In genomic region chr9:137188490-137189296, GRCh38 we compare ENCODE assay signal across 1 cellular context.
A peak's percentile ranks its signal among the peaks of the same experiment; 100 is the strongest.
TF ChIP-seq lines count a peak whose summit lies in the region.

A gene with protein sequence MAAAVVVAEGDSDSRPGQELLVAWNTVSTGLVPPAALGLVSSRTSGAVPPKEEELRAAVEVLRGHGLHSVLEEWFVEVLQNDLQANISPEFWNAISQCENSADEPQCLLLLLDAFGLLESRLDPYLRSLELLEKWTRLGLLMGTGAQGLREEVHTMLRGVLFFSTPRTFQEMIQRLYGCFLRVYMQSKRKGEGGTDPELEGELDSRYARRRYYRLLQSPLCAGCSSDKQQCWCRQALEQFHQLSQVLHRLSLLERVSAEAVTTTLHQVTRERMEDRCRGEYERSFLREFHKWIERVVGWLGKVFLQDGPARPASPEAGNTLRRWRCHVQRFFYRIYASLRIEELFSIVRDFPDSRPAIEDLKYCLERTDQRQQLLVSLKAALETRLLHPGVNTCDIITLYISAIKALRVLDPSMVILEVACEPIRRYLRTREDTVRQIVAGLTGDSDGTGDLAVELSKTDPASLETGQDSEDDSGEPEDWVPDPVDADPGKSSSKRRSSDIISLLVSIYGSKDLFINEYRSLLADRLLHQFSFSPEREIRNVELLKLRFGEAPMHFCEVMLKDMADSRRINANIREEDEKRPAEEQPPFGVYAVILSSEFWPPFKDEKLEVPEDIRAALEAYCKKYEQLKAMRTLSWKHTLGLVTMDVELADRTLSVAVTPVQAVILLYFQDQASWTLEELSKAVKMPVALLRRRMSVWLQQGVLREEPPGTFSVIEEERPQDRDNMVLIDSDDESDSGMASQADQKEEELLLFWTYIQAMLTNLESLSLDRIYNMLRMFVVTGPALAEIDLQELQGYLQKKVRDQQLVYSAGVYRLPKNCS (minus strand): TSS chr9:137188560. CDS start chr9:137188532, 28 bp downstream.
A gene with protein sequence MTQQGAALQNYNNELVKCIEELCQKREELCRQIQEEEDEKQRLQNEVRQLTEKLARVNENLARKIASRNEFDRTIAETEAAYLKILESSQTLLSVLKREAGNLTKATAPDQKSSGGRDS (plus strand): TSS chr9:137188676. CDS start chr9:137188727, 51 bp downstream.

TF ChIP-seq in K562, 482 proteins besides CTCF, POLR2A, EP300 and RAD21 (continued from another document and continues in another):
- TF ChIP-seq, protein P1, sequence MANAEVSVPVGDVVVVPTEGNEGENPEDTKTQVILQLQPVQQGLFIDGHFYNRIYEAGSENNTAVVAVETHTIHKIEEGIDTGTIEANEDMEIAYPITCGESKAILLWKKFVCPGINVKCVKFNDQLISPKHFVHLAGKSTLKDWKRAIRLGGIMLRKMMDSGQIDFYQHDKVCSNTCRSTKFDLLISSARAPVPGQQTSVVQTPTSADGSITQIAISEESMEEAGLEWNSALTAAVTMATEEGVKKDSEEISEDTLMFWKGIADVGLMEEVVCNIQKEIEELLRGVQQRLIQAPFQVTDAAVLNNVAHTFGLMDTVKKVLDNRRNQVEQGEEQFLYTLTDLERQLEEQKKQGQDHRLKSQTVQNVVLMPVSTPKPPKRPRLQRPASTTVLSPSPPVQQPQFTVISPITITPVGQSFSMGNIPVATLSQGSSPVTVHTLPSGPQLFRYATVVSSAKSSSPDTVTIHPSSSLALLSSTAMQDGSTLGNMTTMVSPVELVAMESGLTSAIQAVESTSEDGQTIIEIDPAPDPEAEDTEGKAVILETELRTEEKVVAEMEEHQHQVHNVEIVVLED (CRISPR knock-in tag; IDR thresholded peaks at IDR 0.05): peak; percentile 85
- TF ChIP-seq BRCA1 (IDR thresholded peaks at IDR 0.05) (no peak), BRCA1 (CRISPR knock-in tag; IDR thresholded peaks at IDR 0.05) (no peak), ZNF76 (CRISPR knock-in tag; IDR thresholded peaks at IDR 0.05; ENCODE audit: borderline replicate concordance) (no peak), ZNF133 (CRISPR knock-in tag; IDR thresholded peaks at IDR 0.05) (no peak), STAT5A (IDR thresholded peaks at IDR 0.05; ENCODE audit: borderline replicate concordance, low read length) (no peak), SMAD3 (CRISPR knock-in tag; conservative IDR thresholded peaks at IDR 0.05) (peak; percentile 62; the same call in 1 of the 2 replicates), E2F8 (IDR thresholded peaks at IDR 0.05; ENCODE audit: low read depth, partially characterized antibody) (peak; percentile 96), FOXK2 (conservative IDR thresholded peaks at IDR 0.05 in 1 of 2, IDR thresholded peaks at IDR 0.05 in 1 of 2; ENCODE audit: low read depth in 2 of 2) (peak; percentile 82 to 83; a peak in 3 of 4 replicates), ZNF696 (CRISPR knock-in tag; conservative IDR thresholded peaks at IDR 0.05) (no peak), RB1 (IDR thresholded peaks at IDR 0.05; ENCODE audit: low read depth) (peak; percentile 83), KDM5B (IDR thresholded peaks at IDR 0.05; ENCODE audit: insufficient replicate concordance, low read depth, low read length) (peak; percentile 87), HDAC1 (IDR thresholded peaks at IDR 0.05) (peak in 1 of 2 experiments; percentile 95; a peak in 2 of 4 replicates), PHF20 (IDR thresholded peaks at IDR 0.05; ENCODE audit: partially characterized antibody) (peak; percentile 100), KAT2B (IDR thresholded peaks at IDR 0.05; ENCODE audit: low read depth, low read length) (peak; percentile 65), ELF4 (CRISPR knock-in tag; IDR thresholded peaks at IDR 0.05) (peak; percentile 44; the same call in 1 of the 2 replicates), RBM22 (IDR thresholded peaks at IDR 0.05; ENCODE audit: low read depth, low read length, poor library complexity, severe bottlenecking) (no peak), CTBP1 (IDR thresholded peaks at IDR 0.05; ENCODE audit: borderline replicate concordance) (peak; percentile 91; the same call in 1 of the 2 replicates), SMARCA4 (IDR thresholded peaks at IDR 0.05) (no peak), SPI1 (IDR thresholded peaks at IDR 0.05; ENCODE audit: borderline replicate concordance, low read depth, low read length) (no peak), DPF2 (IDR thresholded peaks at IDR 0.05) (peak; percentile 49; the same call in 1 of the 2 replicates), NFIC (IDR thresholded peaks at IDR 0.05) (peak; percentile 61), CBFA2T3 (IDR thresholded peaks at IDR 0.05) (peak; percentile 19; the same call in 1 of the 2 replicates), MTA1 (IDR thresholded peaks at IDR 0.05; ENCODE audit: borderline replicate concordance) (peak; percentile 100), HDGF (IDR thresholded peaks at IDR 0.05) (peak; percentile 92; the same call in 1 of the 2 replicates), TEAD4 (IDR thresholded peaks at IDR 0.05; ENCODE audit: low read length) (0 out of 2 replicates have a peak, but pooled peaks have one; percentile 29), TEAD4 (CRISPR knock-in tag; IDR thresholded peaks at IDR 0.05; ENCODE audit: borderline replicate concordance) (no peak), MCM7 (IDR thresholded peaks at IDR 0.05) (no peak), SMC3 (conservative IDR thresholded peaks at IDR 0.05; ENCODE audit: insufficient read depth, low read depth, low read length) (peak; percentile 60), ILF3 (IDR thresholded peaks at IDR 0.05; ENCODE audit: borderline replicate concordance) (peak; percentile 80; the same call in 1 of the 2 replicates), SRF (CRISPR knock-in tag; IDR thresholded peaks at IDR 0.05) (peak in 1 of 2 experiments; percentile 69; a peak in 1 of 4 replicates), ZNF431 (CRISPR knock-in tag; IDR thresholded peaks at IDR 0.05) (no peak), SMARCB1 (IDR thresholded peaks at IDR 0.05; ENCODE audit: insufficient read length, low read depth) (no peak), NR4A1 (CRISPR knock-in tag; IDR thresholded peaks at IDR 0.05) (no peak), NR4A1 (tag; IDR thresholded peaks at IDR 0.05) (peak; percentile 72; the same call in 1 of the 2 replicates), PML (IDR thresholded peaks at IDR 0.05; ENCODE audit: low read length) (0 out of 2 replicates have a peak, but pooled peaks have one; percentile 42), ATF1 (CRISPR knock-in tag; IDR thresholded peaks at IDR 0.05) (peak; percentile 100), ATF1 (tag; IDR thresholded peaks at IDR 0.05) (peak; percentile 100), BHLHE40 (IDR thresholded peaks at IDR 0.05; ENCODE audit: low read length) (peak; percentile 93), SUPT5H (IDR thresholded peaks at IDR 0.05) (peak; percentile 82; the same call in 1 of the 2 replicates), JUND (IDR thresholded peaks at IDR 0.05; ENCODE audit: borderline replicate concordance, low read depth, low read length) (peak; percentile 87), JUND (tag; IDR thresholded peaks at IDR 0.05; ENCODE audit: borderline replicate concordance, low read depth, low read length) (no peak; the same call in 2 of the 3 replicates), HCFC1 (IDR thresholded peaks at IDR 0.05; ENCODE audit: low read depth, low read length) (peak; percentile 97), C11orf30 (IDR thresholded peaks at IDR 0.05; ENCODE audit: low read depth) (peak; percentile 100), ETV5 (CRISPR knock-in tag; IDR thresholded peaks at IDR 0.05; ENCODE audit: low read depth) (0 out of 2 replicates have a peak, but pooled peaks have one; percentile 21), KAT7 (CRISPR knock-in tag; IDR thresholded peaks at IDR 0.05; ENCODE audit: borderline replicate concordance) (0 out of 2 replicates have a peak, but pooled peaks have one; percentile 56), TOE1 (IDR thresholded peaks at IDR 0.05; ENCODE audit: borderline replicate concordance) (0 out of 2 replicates have a peak, but pooled peaks have one; percentile 19), TOE1 (CRISPR knock-in tag; IDR thresholded peaks at IDR 0.05; ENCODE audit: borderline replicate concordance, low read depth) (no peak; the same call in none of the 2 replicates), RBFOX2 (IDR thresholded peaks at IDR 0.05; ENCODE audit: low read depth, low read length) (peak; percentile 96)
- TF ChIP-seq, protein P2, sequence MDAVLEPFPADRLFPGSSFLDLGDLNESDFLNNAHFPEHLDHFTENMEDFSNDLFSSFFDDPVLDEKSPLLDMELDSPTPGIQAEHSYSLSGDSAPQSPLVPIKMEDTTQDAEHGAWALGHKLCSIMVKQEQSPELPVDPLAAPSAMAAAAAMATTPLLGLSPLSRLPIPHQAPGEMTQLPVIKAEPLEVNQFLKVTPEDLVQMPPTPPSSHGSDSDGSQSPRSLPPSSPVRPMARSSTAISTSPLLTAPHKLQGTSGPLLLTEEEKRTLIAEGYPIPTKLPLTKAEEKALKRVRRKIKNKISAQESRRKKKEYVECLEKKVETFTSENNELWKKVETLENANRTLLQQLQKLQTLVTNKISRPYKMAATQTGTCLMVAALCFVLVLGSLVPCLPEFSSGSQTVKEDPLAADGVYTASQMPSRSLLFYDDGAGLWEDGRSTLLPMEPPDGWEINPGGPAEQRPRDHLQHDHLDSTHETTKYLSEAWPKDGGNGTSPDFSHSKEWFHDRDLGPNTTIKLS (IDR thresholded peaks at IDR 0.05; ENCODE audit: borderline replicate concordance, low read depth): peak; percentile 77; the same call in 1 of the 2 replicates
- TF ChIP-seq, protein P3, sequence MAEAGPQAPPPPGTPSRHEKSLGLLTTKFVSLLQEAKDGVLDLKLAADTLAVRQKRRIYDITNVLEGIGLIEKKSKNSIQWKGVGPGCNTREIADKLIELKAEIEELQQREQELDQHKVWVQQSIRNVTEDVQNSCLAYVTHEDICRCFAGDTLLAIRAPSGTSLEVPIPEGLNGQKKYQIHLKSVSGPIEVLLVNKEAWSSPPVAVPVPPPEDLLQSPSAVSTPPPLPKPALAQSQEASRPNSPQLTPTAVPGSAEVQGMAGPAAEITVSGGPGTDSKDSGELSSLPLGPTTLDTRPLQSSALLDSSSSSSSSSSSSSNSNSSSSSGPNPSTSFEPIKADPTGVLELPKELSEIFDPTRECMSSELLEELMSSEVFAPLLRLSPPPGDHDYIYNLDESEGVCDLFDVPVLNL (CRISPR knock-in tag; IDR thresholded peaks at IDR 0.05; ENCODE audit: low read depth): no peak
- TF ChIP-seq, protein P4, sequence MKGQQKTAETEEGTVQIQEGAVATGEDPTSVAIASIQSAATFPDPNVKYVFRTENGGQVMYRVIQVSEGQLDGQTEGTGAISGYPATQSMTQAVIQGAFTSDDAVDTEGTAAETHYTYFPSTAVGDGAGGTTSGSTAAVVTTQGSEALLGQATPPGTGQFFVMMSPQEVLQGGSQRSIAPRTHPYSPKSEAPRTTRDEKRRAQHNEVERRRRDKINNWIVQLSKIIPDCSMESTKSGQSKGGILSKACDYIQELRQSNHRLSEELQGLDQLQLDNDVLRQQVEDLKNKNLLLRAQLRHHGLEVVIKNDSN (CRISPR knock-in tag; IDR thresholded peaks at IDR 0.05): peak; percentile 64
- TF ChIP-seq, protein P5, sequence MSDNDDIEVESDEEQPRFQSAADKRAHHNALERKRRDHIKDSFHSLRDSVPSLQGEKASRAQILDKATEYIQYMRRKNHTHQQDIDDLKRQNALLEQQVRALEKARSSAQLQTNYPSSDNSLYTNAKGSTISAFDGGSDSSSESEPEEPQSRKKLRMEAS (CRISPR knock-in tag; IDR thresholded peaks at IDR 0.05): peak; percentile 85
- TF ChIP-seq, protein P6, sequence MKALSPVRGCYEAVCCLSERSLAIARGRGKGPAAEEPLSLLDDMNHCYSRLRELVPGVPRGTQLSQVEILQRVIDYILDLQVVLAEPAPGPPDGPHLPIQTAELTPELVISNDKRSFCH (CRISPR knock-in tag; IDR thresholded peaks at IDR 0.05): no peak
- TF ChIP-seq, protein P6 (tag; IDR thresholded peaks at IDR 0.05): 0 out of 2 replicates have a peak, but pooled peaks have one; percentile 64
- TF ChIP-seq, protein P7, sequence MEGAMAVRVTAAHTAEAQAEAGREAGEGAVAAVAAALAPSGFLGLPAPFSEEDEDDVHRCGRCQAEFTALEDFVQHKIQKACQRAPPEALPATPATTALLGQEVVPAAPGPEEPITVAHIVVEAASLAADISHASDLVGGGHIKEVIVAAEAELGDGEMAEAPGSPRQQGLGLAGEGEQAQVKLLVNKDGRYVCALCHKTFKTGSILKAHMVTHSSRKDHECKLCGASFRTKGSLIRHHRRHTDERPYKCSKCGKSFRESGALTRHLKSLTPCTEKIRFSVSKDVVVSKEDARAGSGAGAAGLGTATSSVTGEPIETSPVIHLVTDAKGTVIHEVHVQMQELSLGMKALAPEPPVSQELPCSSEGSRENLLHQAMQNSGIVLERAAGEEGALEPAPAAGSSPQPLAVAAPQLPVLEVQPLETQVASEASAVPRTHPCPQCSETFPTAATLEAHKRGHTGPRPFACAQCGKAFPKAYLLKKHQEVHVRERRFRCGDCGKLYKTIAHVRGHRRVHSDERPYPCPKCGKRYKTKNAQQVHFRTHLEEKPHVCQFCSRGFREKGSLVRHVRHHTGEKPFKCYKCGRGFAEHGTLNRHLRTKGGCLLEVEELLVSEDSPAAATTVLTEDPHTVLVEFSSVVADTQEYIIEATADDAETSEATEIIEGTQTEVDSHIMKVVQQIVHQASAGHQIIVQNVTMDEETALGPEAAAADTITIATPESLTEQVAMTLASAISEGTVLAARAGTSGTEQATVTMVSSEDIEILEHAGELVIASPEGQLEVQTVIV (CRISPR knock-in tag; IDR thresholded peaks at IDR 0.05; ENCODE audit: borderline replicate concordance): no peak
- TF ChIP-seq, protein P8, sequence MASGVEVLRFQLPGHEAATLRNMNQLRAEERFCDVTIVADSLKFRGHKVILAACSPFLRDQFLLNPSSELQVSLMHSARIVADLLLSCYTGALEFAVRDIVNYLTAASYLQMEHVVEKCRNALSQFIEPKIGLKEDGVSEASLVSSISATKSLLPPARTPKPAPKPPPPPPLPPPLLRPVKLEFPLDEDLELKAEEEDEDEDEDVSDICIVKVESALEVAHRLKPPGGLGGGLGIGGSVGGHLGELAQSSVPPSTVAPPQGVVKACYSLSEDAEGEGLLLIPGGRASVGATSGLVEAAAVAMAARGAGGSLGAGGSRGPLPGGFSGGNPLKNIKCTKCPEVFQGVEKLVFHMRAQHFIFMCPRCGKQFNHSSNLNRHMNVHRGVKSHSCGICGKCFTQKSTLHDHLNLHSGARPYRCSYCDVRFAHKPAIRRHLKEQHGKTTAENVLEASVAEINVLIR (CRISPR knock-in tag; IDR thresholded peaks at IDR 0.05): peak; percentile 100
